In the genomic region with DNA sequence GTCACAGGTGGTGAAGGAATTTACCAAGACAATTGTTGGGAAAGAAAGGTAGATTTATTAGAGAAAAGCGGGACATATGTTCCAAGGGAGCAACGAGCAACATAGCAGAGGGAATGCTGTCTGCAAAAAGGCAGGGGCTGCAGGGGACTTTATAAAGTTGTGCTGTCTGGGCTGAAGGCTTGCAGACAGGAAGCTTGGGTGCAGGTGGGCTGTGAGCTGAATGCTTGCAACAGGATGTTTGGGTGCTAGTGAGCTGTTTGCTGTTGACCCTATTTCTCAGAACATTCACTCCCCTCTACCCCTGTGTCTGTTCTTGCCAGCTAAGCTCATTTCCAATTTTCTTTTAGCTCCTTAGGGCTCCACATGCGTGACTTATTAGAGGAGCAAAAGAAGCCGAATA, we compare ENCODE assay signal across 1 cellular context.
TF ChIP-seq lines count a peak whose summit lies in the region.

No MANE protein-coding gene starts in this region.

TF ChIP-seq in WTC11, 78 proteins besides CTCF, POLR2A, EP300 and RAD21 (continued from another document and continues in another):
- TF ChIP-seq, protein P1, sequence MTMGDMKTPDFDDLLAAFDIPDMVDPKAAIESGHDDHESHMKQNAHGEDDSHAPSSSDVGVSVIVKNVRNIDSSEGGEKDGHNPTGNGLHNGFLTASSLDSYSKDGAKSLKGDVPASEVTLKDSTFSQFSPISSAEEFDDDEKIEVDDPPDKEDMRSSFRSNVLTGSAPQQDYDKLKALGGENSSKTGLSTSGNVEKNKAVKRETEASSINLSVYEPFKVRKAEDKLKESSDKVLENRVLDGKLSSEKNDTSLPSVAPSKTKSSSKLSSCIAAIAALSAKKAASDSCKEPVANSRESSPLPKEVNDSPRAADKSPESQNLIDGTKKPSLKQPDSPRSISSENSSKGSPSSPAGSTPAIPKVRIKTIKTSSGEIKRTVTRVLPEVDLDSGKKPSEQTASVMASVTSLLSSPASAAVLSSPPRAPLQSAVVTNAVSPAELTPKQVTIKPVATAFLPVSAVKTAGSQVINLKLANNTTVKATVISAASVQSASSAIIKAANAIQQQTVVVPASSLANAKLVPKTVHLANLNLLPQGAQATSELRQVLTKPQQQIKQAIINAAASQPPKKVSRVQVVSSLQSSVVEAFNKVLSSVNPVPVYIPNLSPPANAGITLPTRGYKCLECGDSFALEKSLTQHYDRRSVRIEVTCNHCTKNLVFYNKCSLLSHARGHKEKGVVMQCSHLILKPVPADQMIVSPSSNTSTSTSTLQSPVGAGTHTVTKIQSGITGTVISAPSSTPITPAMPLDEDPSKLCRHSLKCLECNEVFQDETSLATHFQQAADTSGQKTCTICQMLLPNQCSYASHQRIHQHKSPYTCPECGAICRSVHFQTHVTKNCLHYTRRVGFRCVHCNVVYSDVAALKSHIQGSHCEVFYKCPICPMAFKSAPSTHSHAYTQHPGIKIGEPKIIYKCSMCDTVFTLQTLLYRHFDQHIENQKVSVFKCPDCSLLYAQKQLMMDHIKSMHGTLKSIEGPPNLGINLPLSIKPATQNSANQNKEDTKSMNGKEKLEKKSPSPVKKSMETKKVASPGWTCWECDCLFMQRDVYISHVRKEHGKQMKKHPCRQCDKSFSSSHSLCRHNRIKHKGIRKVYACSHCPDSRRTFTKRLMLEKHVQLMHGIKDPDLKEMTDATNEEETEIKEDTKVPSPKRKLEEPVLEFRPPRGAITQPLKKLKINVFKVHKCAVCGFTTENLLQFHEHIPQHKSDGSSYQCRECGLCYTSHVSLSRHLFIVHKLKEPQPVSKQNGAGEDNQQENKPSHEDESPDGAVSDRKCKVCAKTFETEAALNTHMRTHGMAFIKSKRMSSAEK (CRISPR knock-in tag; IDR thresholded peaks at IDR 0.05; ENCODE audit: borderline replicate concordance): no peak
- TF ChIP-seq ZNF121 (CRISPR knock-in tag; IDR thresholded peaks at IDR 0.05) (no peak), MXD4 (CRISPR knock-in tag; IDR thresholded peaks at IDR 0.05; ENCODE audit: borderline replicate concordance) (no peak), ZNF396 (CRISPR knock-in tag; IDR thresholded peaks at IDR 0.05; ENCODE audit: borderline replicate concordance) (no peak), JAZF1 (CRISPR knock-in tag; IDR thresholded peaks at IDR 0.05) (no peak), SOX15 (CRISPR knock-in tag; IDR thresholded peaks at IDR 0.05) (no peak), ETV6 (CRISPR knock-in tag; IDR thresholded peaks at IDR 0.05) (no peak)
- TF ChIP-seq, protein P2, sequence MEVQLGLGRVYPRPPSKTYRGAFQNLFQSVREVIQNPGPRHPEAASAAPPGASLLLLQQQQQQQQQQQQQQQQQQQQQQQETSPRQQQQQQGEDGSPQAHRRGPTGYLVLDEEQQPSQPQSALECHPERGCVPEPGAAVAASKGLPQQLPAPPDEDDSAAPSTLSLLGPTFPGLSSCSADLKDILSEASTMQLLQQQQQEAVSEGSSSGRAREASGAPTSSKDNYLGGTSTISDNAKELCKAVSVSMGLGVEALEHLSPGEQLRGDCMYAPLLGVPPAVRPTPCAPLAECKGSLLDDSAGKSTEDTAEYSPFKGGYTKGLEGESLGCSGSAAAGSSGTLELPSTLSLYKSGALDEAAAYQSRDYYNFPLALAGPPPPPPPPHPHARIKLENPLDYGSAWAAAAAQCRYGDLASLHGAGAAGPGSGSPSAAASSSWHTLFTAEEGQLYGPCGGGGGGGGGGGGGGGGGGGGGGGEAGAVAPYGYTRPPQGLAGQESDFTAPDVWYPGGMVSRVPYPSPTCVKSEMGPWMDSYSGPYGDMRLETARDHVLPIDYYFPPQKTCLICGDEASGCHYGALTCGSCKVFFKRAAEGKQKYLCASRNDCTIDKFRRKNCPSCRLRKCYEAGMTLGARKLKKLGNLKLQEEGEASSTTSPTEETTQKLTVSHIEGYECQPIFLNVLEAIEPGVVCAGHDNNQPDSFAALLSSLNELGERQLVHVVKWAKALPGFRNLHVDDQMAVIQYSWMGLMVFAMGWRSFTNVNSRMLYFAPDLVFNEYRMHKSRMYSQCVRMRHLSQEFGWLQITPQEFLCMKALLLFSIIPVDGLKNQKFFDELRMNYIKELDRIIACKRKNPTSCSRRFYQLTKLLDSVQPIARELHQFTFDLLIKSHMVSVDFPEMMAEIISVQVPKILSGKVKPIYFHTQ (CRISPR knock-in tag; IDR thresholded peaks at IDR 0.05): no peak
- TF ChIP-seq, protein P3, sequence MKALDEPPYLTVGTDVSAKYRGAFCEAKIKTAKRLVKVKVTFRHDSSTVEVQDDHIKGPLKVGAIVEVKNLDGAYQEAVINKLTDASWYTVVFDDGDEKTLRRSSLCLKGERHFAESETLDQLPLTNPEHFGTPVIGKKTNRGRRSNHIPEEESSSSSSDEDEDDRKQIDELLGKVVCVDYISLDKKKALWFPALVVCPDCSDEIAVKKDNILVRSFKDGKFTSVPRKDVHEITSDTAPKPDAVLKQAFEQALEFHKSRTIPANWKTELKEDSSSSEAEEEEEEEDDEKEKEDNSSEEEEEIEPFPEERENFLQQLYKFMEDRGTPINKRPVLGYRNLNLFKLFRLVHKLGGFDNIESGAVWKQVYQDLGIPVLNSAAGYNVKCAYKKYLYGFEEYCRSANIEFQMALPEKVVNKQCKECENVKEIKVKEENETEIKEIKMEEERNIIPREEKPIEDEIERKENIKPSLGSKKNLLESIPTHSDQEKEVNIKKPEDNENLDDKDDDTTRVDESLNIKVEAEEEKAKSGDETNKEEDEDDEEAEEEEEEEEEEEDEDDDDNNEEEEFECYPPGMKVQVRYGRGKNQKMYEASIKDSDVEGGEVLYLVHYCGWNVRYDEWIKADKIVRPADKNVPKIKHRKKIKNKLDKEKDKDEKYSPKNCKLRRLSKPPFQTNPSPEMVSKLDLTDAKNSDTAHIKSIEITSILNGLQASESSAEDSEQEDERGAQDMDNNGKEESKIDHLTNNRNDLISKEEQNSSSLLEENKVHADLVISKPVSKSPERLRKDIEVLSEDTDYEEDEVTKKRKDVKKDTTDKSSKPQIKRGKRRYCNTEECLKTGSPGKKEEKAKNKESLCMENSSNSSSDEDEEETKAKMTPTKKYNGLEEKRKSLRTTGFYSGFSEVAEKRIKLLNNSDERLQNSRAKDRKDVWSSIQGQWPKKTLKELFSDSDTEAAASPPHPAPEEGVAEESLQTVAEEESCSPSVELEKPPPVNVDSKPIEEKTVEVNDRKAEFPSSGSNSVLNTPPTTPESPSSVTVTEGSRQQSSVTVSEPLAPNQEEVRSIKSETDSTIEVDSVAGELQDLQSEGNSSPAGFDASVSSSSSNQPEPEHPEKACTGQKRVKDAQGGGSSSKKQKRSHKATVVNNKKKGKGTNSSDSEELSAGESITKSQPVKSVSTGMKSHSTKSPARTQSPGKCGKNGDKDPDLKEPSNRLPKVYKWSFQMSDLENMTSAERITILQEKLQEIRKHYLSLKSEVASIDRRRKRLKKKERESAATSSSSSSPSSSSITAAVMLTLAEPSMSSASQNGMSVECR (CRISPR knock-in tag; IDR thresholded peaks at IDR 0.05; ENCODE audit: borderline replicate concordance): no peak
- TF ChIP-seq, protein P4, sequence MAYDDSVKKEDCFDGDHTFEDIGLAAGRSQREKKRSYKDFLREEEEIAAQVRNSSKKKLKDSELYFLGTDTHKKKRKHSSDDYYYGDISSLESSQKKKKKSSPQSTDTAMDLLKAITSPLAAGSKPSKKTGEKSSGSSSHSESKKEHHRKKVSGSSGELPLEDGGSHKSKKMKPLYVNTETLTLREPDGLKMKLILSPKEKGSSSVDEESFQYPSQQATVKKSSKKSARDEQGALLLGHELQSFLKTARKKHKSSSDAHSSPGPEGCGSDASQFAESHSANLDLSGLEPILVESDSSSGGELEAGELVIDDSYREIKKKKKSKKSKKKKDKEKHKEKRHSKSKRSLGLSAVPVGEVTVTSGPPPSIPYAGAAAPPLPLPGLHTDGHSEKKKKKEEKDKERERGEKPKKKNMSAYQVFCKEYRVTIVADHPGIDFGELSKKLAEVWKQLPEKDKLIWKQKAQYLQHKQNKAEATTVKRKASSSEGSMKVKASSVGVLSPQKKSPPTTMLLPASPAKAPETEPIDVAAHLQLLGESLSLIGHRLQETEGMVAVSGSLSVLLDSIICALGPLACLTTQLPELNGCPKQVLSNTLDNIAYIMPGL (CRISPR knock-in tag; IDR thresholded peaks at IDR 0.05): no peak
- TF ChIP-seq, protein P5, sequence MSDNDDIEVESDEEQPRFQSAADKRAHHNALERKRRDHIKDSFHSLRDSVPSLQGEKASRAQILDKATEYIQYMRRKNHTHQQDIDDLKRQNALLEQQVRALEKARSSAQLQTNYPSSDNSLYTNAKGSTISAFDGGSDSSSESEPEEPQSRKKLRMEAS (CRISPR knock-in tag; IDR thresholded peaks at IDR 0.05): no peak
- TF ChIP-seq, protein P6, sequence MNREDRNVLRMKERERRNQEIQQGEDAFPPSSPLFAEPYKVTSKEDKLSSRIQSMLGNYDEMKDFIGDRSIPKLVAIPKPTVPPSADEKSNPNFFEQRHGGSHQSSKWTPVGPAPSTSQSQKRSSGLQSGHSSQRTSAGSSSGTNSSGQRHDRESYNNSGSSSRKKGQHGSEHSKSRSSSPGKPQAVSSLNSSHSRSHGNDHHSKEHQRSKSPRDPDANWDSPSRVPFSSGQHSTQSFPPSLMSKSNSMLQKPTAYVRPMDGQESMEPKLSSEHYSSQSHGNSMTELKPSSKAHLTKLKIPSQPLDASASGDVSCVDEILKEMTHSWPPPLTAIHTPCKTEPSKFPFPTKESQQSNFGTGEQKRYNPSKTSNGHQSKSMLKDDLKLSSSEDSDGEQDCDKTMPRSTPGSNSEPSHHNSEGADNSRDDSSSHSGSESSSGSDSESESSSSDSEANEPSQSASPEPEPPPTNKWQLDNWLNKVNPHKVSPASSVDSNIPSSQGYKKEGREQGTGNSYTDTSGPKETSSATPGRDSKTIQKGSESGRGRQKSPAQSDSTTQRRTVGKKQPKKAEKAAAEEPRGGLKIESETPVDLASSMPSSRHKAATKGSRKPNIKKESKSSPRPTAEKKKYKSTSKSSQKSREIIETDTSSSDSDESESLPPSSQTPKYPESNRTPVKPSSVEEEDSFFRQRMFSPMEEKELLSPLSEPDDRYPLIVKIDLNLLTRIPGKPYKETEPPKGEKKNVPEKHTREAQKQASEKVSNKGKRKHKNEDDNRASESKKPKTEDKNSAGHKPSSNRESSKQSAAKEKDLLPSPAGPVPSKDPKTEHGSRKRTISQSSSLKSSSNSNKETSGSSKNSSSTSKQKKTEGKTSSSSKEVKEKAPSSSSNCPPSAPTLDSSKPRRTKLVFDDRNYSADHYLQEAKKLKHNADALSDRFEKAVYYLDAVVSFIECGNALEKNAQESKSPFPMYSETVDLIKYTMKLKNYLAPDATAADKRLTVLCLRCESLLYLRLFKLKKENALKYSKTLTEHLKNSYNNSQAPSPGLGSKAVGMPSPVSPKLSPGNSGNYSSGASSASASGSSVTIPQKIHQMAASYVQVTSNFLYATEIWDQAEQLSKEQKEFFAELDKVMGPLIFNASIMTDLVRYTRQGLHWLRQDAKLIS (CRISPR knock-in tag; IDR thresholded peaks at IDR 0.05; ENCODE audit: borderline replicate concordance): no peak
- TF ChIP-seq, protein P7, sequence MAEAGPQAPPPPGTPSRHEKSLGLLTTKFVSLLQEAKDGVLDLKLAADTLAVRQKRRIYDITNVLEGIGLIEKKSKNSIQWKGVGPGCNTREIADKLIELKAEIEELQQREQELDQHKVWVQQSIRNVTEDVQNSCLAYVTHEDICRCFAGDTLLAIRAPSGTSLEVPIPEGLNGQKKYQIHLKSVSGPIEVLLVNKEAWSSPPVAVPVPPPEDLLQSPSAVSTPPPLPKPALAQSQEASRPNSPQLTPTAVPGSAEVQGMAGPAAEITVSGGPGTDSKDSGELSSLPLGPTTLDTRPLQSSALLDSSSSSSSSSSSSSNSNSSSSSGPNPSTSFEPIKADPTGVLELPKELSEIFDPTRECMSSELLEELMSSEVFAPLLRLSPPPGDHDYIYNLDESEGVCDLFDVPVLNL (CRISPR knock-in tag; IDR thresholded peaks at IDR 0.05; ENCODE audit: borderline replicate concordance, low read depth): no peak
- TF ChIP-seq, protein P8, sequence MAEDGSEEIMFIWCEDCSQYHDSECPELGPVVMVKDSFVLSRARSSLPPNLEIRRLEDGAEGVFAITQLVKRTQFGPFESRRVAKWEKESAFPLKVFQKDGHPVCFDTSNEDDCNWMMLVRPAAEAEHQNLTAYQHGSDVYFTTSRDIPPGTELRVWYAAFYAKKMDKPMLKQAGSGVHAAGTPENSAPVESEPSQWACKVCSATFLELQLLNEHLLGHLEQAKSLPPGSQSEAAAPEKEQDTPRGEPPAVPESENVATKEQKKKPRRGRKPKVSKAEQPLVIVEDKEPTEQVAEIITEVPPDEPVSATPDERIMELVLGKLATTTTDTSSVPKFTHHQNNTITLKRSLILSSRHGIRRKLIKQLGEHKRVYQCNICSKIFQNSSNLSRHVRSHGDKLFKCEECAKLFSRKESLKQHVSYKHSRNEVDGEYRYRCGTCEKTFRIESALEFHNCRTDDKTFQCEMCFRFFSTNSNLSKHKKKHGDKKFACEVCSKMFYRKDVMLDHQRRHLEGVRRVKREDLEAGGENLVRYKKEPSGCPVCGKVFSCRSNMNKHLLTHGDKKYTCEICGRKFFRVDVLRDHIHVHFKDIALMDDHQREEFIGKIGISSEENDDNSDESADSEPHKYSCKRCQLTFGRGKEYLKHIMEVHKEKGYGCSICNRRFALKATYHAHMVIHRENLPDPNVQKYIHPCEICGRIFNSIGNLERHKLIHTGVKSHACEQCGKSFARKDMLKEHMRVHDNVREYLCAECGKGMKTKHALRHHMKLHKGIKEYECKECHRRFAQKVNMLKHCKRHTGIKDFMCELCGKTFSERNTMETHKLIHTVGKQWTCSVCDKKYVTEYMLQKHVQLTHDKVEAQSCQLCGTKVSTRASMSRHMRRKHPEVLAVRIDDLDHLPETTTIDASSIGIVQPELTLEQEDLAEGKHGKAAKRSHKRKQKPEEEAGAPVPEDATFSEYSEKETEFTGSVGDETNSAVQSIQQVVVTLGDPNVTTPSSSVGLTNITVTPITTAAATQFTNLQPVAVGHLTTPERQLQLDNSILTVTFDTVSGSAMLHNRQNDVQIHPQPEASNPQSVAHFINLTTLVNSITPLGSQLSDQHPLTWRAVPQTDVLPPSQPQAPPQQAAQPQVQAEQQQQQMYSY (CRISPR knock-in tag; IDR thresholded peaks at IDR 0.05): no peak
- TF ChIP-seq, protein P9, sequence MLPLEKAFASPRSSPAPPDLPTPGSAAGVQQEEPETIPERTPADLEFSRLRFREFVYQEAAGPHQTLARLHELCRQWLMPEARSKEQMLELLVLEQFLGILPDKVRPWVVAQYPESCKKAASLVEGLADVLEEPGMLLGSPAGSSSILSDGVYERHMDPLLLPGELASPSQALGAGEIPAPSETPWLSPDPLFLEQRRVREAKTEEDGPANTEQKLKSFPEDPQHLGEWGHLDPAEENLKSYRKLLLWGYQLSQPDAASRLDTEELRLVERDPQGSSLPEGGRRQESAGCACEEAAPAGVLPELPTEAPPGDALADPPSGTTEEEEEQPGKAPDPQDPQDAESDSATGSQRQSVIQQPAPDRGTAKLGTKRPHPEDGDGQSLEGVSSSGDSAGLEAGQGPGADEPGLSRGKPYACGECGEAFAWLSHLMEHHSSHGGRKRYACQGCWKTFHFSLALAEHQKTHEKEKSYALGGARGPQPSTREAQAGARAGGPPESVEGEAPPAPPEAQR (CRISPR knock-in tag; IDR thresholded peaks at IDR 0.05): no peak
- TF ChIP-seq, protein P10, sequence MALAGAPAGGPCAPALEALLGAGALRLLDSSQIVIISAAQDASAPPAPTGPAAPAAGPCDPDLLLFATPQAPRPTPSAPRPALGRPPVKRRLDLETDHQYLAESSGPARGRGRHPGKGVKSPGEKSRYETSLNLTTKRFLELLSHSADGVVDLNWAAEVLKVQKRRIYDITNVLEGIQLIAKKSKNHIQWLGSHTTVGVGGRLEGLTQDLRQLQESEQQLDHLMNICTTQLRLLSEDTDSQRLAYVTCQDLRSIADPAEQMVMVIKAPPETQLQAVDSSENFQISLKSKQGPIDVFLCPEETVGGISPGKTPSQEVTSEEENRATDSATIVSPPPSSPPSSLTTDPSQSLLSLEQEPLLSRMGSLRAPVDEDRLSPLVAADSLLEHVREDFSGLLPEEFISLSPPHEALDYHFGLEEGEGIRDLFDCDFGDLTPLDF (CRISPR knock-in tag; IDR thresholded peaks at IDR 0.05): no peak
